In the genomic region with DNA sequence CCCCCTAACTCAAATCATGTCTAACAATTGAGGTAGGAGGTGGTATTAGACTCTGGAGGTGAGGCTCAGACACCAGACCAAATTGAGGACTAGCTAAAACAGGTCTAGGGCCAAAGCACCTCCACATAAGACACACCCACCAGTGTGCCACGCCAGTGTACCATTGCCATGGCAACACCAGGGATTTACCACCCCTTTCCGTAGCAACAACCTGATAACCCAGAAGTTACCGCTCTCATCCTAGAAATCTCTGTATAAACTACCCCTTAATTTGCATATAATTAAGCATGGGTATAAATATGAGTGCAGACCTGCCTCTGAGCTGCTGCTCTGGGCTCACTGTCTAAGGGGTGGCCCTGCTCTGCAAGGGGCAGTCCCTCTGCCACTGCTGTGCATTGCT, we compare ENCODE assay signal across 1 cellular context.
TF ChIP-seq lines count a peak whose summit lies in the region.

No MANE protein-coding gene starts in this region.

TF ChIP-seq in GM12878, 131 proteins besides CTCF, POLR2A, EP300 and RAD21:
- TF ChIP-seq ZNF207 (IDR thresholded peaks at IDR 0.05; ENCODE audit: borderline replicate concordance) (no peak), DPF2 (IDR thresholded peaks at IDR 0.05) (no peak), HDGF (IDR thresholded peaks at IDR 0.05) (no peak), ASH2L (IDR thresholded peaks at IDR 0.05; ENCODE audit: borderline replicate concordance, low read depth) (no peak), ZNF217 (IDR thresholded peaks at IDR 0.05) (no peak), CBFB (IDR thresholded peaks at IDR 0.05; ENCODE audit: low read depth) (no peak), MYC (IDR thresholded peaks at IDR 0.05; ENCODE audit: insufficient read depth, insufficient read length, insufficient replicate concordance, low read length, severe bottlenecking) (no peak), NBN (IDR thresholded peaks at IDR 0.05) (no peak), ETV6 (conservative IDR thresholded peaks at IDR 0.05 in 1 of 2, IDR thresholded peaks at IDR 0.05 in 1 of 2; ENCODE audit: borderline replicate concordance in 1 of 2, low read depth in 1 of 2) (no peak), TARDBP (IDR thresholded peaks at IDR 0.05; ENCODE audit: borderline replicate concordance) (no peak), MEF2B (IDR thresholded peaks at IDR 0.05; ENCODE audit: partially characterized antibody, poor library complexity, severe bottlenecking) (no peak), MTA3 (IDR thresholded peaks at IDR 0.05; ENCODE audit: borderline replicate concordance, low read length) (no peak), IKZF1 (conservative IDR thresholded peaks at IDR 0.05) (no peak)
- TF ChIP-seq, protein P1, sequence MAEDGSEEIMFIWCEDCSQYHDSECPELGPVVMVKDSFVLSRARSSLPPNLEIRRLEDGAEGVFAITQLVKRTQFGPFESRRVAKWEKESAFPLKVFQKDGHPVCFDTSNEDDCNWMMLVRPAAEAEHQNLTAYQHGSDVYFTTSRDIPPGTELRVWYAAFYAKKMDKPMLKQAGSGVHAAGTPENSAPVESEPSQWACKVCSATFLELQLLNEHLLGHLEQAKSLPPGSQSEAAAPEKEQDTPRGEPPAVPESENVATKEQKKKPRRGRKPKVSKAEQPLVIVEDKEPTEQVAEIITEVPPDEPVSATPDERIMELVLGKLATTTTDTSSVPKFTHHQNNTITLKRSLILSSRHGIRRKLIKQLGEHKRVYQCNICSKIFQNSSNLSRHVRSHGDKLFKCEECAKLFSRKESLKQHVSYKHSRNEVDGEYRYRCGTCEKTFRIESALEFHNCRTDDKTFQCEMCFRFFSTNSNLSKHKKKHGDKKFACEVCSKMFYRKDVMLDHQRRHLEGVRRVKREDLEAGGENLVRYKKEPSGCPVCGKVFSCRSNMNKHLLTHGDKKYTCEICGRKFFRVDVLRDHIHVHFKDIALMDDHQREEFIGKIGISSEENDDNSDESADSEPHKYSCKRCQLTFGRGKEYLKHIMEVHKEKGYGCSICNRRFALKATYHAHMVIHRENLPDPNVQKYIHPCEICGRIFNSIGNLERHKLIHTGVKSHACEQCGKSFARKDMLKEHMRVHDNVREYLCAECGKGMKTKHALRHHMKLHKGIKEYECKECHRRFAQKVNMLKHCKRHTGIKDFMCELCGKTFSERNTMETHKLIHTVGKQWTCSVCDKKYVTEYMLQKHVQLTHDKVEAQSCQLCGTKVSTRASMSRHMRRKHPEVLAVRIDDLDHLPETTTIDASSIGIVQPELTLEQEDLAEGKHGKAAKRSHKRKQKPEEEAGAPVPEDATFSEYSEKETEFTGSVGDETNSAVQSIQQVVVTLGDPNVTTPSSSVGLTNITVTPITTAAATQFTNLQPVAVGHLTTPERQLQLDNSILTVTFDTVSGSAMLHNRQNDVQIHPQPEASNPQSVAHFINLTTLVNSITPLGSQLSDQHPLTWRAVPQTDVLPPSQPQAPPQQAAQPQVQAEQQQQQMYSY (CRISPR knock-in tag; IDR thresholded peaks at IDR 0.05) = no peak
- TF ChIP-seq, protein P2, sequence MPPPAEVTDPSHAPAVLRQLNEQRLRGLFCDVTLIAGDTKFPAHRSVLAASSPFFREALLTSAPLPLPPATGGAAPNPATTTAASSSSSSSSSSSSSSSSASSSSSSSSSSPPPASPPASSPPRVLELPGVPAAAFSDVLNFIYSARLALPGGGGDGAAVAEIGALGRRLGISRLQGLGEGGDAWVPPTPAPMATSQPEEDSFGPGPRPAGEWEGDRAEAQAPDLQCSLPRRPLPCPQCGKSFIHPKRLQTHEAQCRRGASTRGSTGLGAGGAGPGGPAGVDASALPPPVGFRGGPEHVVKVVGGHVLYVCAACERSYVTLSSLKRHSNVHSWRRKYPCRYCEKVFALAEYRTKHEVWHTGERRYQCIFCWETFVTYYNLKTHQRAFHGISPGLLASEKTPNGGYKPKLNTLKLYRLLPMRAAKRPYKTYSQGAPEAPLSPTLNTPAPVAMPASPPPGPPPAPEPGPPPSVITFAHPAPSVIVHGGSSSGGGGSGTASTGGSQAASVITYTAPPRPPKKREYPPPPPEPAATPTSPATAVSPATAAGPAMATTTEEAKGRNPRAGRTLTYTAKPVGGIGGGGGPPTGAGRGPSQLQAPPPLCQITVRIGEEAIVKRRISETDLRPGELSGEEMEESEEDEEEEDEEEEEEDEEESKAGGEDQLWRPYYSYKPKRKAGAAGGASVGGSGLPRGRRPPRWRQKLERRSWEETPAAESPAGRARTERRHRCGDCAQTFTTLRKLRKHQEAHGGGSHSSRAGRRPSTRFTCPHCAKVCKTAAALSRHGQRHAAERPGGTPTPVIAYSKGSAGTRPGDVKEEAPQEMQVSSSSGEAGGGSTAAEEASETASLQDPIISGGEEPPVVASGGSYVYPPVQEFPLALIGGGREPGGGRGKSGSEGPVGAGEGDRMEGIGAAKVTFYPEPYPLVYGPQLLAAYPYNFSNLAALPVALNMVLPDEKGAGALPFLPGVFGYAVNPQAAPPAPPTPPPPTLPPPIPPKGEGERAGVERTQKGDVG (CRISPR knock-in tag; IDR thresholded peaks at IDR 0.05) = no peak
- TF ChIP-seq, protein P3, sequence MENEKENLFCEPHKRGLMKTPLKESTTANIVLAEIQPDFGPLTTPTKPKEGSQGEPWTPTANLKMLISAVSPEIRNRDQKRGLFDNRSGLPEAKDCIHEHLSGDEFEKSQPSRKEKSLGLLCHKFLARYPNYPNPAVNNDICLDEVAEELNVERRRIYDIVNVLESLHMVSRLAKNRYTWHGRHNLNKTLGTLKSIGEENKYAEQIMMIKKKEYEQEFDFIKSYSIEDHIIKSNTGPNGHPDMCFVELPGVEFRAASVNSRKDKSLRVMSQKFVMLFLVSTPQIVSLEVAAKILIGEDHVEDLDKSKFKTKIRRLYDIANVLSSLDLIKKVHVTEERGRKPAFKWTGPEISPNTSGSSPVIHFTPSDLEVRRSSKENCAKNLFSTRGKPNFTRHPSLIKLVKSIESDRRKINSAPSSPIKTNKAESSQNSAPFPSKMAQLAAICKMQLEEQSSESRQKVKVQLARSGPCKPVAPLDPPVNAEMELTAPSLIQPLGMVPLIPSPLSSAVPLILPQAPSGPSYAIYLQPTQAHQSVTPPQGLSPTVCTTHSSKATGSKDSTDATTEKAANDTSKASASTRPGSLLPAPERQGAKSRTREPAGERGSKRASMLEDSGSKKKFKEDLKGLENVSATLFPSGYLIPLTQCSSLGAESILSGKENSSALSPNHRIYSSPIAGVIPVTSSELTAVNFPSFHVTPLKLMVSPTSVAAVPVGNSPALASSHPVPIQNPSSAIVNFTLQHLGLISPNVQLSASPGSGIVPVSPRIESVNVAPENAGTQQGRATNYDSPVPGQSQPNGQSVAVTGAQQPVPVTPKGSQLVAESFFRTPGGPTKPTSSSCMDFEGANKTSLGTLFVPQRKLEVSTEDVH (IDR thresholded peaks at IDR 0.05; ENCODE audit: low read depth, partially characterized antibody) = no peak
- TF ChIP-seq, protein P4, sequence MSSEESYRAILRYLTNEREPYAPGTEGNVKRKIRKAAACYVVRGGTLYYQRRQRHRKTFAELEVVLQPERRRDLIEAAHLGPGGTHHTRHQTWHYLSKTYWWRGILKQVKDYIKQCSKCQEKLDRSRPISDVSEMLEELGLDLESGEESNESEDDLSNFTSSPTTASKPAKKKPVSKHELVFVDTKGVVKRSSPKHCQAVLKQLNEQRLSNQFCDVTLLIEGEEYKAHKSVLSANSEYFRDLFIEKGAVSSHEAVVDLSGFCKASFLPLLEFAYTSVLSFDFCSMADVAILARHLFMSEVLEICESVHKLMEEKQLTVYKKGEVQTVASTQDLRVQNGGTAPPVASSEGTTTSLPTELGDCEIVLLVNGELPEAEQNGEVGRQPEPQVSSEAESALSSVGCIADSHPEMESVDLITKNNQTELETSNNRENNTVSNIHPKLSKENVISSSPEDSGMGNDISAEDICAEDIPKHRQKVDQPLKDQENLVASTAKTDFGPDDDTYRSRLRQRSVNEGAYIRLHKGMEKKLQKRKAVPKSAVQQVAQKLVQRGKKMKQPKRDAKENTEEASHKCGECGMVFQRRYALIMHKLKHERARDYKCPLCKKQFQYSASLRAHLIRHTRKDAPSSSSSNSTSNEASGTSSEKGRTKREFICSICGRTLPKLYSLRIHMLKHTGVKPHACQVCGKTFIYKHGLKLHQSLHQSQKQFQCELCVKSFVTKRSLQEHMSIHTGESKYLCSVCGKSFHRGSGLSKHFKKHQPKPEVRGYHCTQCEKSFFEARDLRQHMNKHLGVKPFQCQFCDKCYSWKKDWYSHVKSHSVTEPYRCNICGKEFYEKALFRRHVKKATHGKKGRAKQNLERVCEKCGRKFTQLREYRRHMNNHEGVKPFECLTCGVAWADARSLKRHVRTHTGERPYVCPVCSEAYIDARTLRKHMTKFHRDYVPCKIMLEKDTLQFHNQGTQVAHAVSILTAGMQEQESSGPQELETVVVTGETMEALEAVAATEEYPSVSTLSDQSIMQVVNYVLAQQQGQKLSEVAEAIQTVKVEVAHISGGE (CRISPR knock-in tag; IDR thresholded peaks at IDR 0.05) = no peak
